In genomic region chr12:1474567-1475153, GRCh38 we compare ENCODE assay signal across 9 cellular contexts.
DNase-seq lines count a peak whose midpoint lies in the region; ATAC-seq and TF ChIP-seq lines count a peak whose summit lies in the region.
"Had no signal": no experiment of that assay in that cellular context is flagged by ENCODE, and none has a peak within 500 bp of the region (broad histone marks: within the 10 kb centered on the region; RNA-seq: fewer than 3 reads in every experiment).

No MANE protein-coding gene starts in this region.

- H3K4me1 ChIP-seq in PC-3 (ENCODE audit: insufficient read depth, low read length) (peaks cover 33% of the 10 kb centered on the region), fibroblast of lung (ENCODE audit: control insufficient read depth, extremely low read depth, insufficient read depth, low read length) (peaks cover 31% of the 10 kb centered on the region)

- DNase-seq in GM04504 (ENCODE audit: low read depth), result peak; percentile 65
- DNase-seq in PC-3, result peak; percentile 67
- peak; percentile 95 to 98 for DNase-seq in fibroblast of lung (ENCODE audit: low read depth in 2 of 2)
- peak; percentile 30 for DNase-seq in pulmonary artery endothelial cell (ENCODE audit: low read depth, low spot score)
- no peak for DNase-seq in NCI-H510A treated with DMSO at 0.1 percent for 48 hours (lab: John Stamatoyannopoulos, UW)
- no peak for DNase-seq in activated CD4-positive, alpha-beta T cell treated with anti-CD3 and anti-CD28 coated beads, Interleukin-2, amount 50 U/mL, for 1 hour
- DNase-seq: effector CD8-positive, alpha-beta T cell had no signal

- ATAC-seq in PC-3, result peak; percentile 65
- ATAC-seq in GM21723 (IDR thresholded peaks at IDR 0.05; ENCODE audit: unreplicated experiment), result no peak
- no peak for ATAC-seq in GM21786 (IDR thresholded peaks at IDR 0.05; ENCODE audit: unreplicated experiment)

- H4K20me1 ChIP-seq in PC-3 (ENCODE audit: low read length) (no peaks in the 10 kb centered on the region), fibroblast of lung (ENCODE audit: control insufficient read depth, extremely low read depth, insufficient read depth, low read length) (no peaks in the 10 kb centered on the region)

- POLR2A ChIA-PET in PC-3 (lab: Charles Lee; ENCODE audit: unreplicated experiment), result no interaction called here

- no peaks in the 10 kb centered on the region for H3K79me2 ChIP-seq in PC-3 (ENCODE audit: low read length)
- no peaks in the 10 kb centered on the region for H3K79me2 ChIP-seq in fibroblast of lung (ENCODE audit: control insufficient read depth, insufficient read depth, low read length)

- no peaks in the 10 kb centered on the region for H3K9me2 ChIP-seq in PC-3 (replicated peaks; ENCODE audit: low read length)

- H3K36me3 ChIP-seq in PC-3 (ENCODE audit: low read depth, low read length) (no peaks in the 10 kb centered on the region), fibroblast of lung (ENCODE audit: control insufficient read depth, insufficient read depth, low read length) (no peaks in the 10 kb centered on the region)

- H2AFZ ChIP-seq in PC-3 (ENCODE audit: low read length) (peak overlapping the region; percentile 60), fibroblast of lung (ENCODE audit: low read length) (peak overlapping the region; percentile 15)

- H3K4me3 ChIP-seq in PC-3 (ENCODE audit: low read length), result peak overlapping the region; percentile 55
- peak overlapping the region; percentile 35 to 38 (median 36) for H3K4me3 ChIP-seq in fibroblast of lung (replicated peaks in 1 of 4; ENCODE audit: control extremely low read depth in 1 of 4, insufficient read depth in 1 of 4, low read depth in 3 of 4, low read length in 4 of 4)

- intact Hi-C loops in PC-3 (cut with micrococcal nuclease), result loop anchor here (2.0 to 10.0 kb wide), 4 partner anchors 22 to 357 kb away; no protein-coding TSS in a partner anchor

- H3K27me3 ChIP-seq in PC-3 (ENCODE audit: low read length) (no peaks in the 10 kb centered on the region), fibroblast of lung (ENCODE audit: control insufficient read depth, insufficient read depth, low read length) (no peaks in the 10 kb centered on the region)

- H3K9me3 ChIP-seq in PC-3 (ENCODE audit: low read length) (no peaks in the 10 kb centered on the region), fibroblast of lung (ENCODE audit: control insufficient read depth, insufficient read depth, low read depth, low read length) (no peaks in the 10 kb centered on the region)

- H3K27ac ChIP-seq in PC-3 (ENCODE audit: low read length), result peak overlapping the region; percentile 95
- peak overlapping the region; percentile 97 for H3K27ac ChIP-seq in fibroblast of lung (ENCODE audit: insufficient read depth, low read length)

- no TSS peak for BruUV-seq in PC-3 (replicated peaks; lab: Mats Ljungman, UMichigan)

- TF ChIP-seq CTCF in PC-3 (conservative IDR thresholded peaks at IDR 0.05; ENCODE audit: low read depth, low read length) (no peak), fibroblast of lung (conservative IDR thresholded peaks at IDR 0.05 in 1 of 2, IDR thresholded peaks at IDR 0.05 in 1 of 2; ENCODE audit: low read depth in 1 of 2, low read length in 2 of 2) (no peak)

- H3F3A ChIP-seq in PC-3 (ENCODE audit: low read length, unreplicated experiment), result peaks cover 12% of the 10 kb centered on the region

- peak overlapping the region; percentile 70 for H3K9ac ChIP-seq in PC-3 (ENCODE audit: low read length)
- peak overlapping the region; percentile 71 for H3K9ac ChIP-seq in fibroblast of lung (ENCODE audit: insufficient read depth, low read length)

- H3K4me2 ChIP-seq in PC-3 (ENCODE audit: low read length) (peak overlapping the region; percentile 85), fibroblast of lung (ENCODE audit: extremely low read depth, insufficient read depth, low read length) (peak overlapping the region; percentile 95)

- CTCF ChIA-PET in PC-3 (lab: Charles Lee), result interaction anchor here (0.8 kb wide), 1 partner anchor 399 kb away, joined by 4 read pairs; no protein-coding TSS in a partner anchor

Comparison
In these comparisons a context has a peak if more than half of its experiments do, and no peak if none do; other contexts are left out.
1. DNase-seq: peak in GM04504 (single experiment), PC-3 (single experiment), fibroblast of lung (2 of 2) and pulmonary artery endothelial cell (single experiment); none in NCI-H510A treated with DMSO at 0.1 percent for 48 hours (single experiment) and activated CD4-positive, alpha-beta T cell treated with anti-CD3 and anti-CD28 coated beads, Interleukin-2, amount 50 U/mL, for 1 hour (single experiment).